In genomic region chr2:218889937-218890336, GRCh38 we compare ENCODE assay signal across 1 cellular context.
TF ChIP-seq lines count a peak whose summit lies in the region.

No MANE protein-coding gene starts in this region.

TF ChIP-seq in WTC11, 78 proteins besides CTCF, POLR2A, EP300 and RAD21 (continued from another document):
- TF ChIP-seq ZSCAN18 (CRISPR knock-in tag; IDR thresholded peaks at IDR 0.05) (no peak), SOX15 (CRISPR knock-in tag; IDR thresholded peaks at IDR 0.05) (no peak), ESRRA (CRISPR knock-in tag; IDR thresholded peaks at IDR 0.05; ENCODE audit: borderline replicate concordance) (no peak), SMAD3 (CRISPR knock-in tag; IDR thresholded peaks at IDR 0.05; ENCODE audit: borderline replicate concordance) (no peak), CREM (CRISPR knock-in tag; IDR thresholded peaks at IDR 0.05) (no peak), PRDM15 (CRISPR knock-in tag; IDR thresholded peaks at IDR 0.05) (no peak), ZBTB43 (CRISPR knock-in tag; IDR thresholded peaks at IDR 0.05) (no peak), KAT7 (CRISPR knock-in tag; IDR thresholded peaks at IDR 0.05; ENCODE audit: borderline replicate concordance) (no peak), AFF4 (CRISPR knock-in tag; IDR thresholded peaks at IDR 0.05; ENCODE audit: borderline replicate concordance) (no peak), STAT6 (CRISPR knock-in tag; conservative IDR thresholded peaks at IDR 0.05; ENCODE audit: low read depth) (no peak), ATF3 (CRISPR knock-in tag; conservative IDR thresholded peaks at IDR 0.05) (no peak), E2F4 (CRISPR knock-in tag; IDR thresholded peaks at IDR 0.05; ENCODE audit: borderline replicate concordance, low read depth) (no peak), ATF2 (CRISPR knock-in tag; IDR thresholded peaks at IDR 0.05; ENCODE audit: borderline replicate concordance, low read depth) (no peak)
